Comparison of ENCODE assay signal across 7 cellular contexts in genomic region chr17:48478224-48479013, GRCh38. TPM values are rescaled to one million over a fixed set of nuclear protein-coding genes. Genes with fewer than 3 reads are reported as not detected.
DNase-seq lines count a peak whose midpoint lies in the region; ATAC-seq and FAIRE-seq lines count a peak whose summit lies in the region.

No MANE protein-coding gene starts in this region.

- no peaks in the 10 kb centered on the region for H3K9me3 Mint-ChIP-seq in memory B cell

- H3K27me3 ChIP-seq in small intestine (ENCODE audit: control insufficient read depth in 2 of 2, insufficient read depth in 2 of 2, low read length in 2 of 2) = no peaks in the 10 kb centered on the region

- 47 to 57% (median 52%) methylated on average over 9 of the region's 9 CpGs for WGBS in small intestine, 3 donors

- H3K27ac Mint-ChIP-seq in memory B cell = no peak overlapping the region

- DNase-seq in NCI-H526 treated with DMSO at 0.1 percent for 48 hours (lab: John Stamatoyannopoulos, UW) (peak; percentile 15), memory B cell (ENCODE audit: low spot score in 2 of 2) (no peak), NCI-H146 (lab: John Stamatoyannopoulos, UW) (no peak), small intestine (no peak), T-helper 9 cell (no peak)

- no peaks in the 10 kb centered on the region for H3K9me3 ChIP-seq in small intestine (ENCODE audit: control insufficient read depth, low read depth)

- H3K27ac ChIP-seq in small intestine (ENCODE audit: low read depth in 1 of 2, low read length in 1 of 2) = no peak overlapping the region

- peaks cover 8% of the 10 kb centered on the region for H3K4me1 Mint-ChIP-seq in memory B cell

- ATAC-seq in GM18520 (IDR thresholded peaks at IDR 0.05; ENCODE audit: unreplicated experiment) (peak; percentile 85), GM21825 (IDR thresholded peaks at IDR 0.05; ENCODE audit: unreplicated experiment) (peak; percentile 74), memory B cell (ENCODE audit: low read depth) (peak; percentile 85)

- H3K4me1 ChIP-seq in small intestine (ENCODE audit: control insufficient read depth in 2 of 2, insufficient read depth in 1 of 2, low read depth in 1 of 2, low read length in 1 of 2) = no peaks in the 10 kb centered on the region

- H3K36me3 Mint-ChIP-seq in memory B cell = no peaks in the 10 kb centered on the region

- no peak for FAIRE-seq in small intestine (lab: Jason Lieb, UNC)

- H3K4me3 Mint-ChIP-seq in memory B cell = no peak overlapping the region

- H3K27me3 Mint-ChIP-seq in memory B cell = no peaks in the 10 kb centered on the region

- H3K4me3 ChIP-seq in small intestine (ENCODE audit: low read depth in 1 of 2, low read length in 2 of 2) = no peak overlapping the region

- no peaks in the 10 kb centered on the region for H3K36me3 ChIP-seq in small intestine (ENCODE audit: control insufficient read depth in 2 of 2, insufficient read depth in 2 of 2, low read length in 2 of 2)

RNA-seq across cellular contexts. Expression of gene SKAP1, which starts 48.4 kb away (rescaled TPM):
- polyA plus RNA-seq in small intestine = 1 to 10 TPM; 2.0 to 8.1 (median 2.1) TPM

RNA-seq across cellular contexts. Expression of gene HOXB1, which starts 52.4 kb away (rescaled TPM):
- not detected for polyA plus RNA-seq in small intestine
